ENCODE assay signal across 8 cellular contexts in genomic region chr4:170025523-170026252, GRCh38. TPM values are rescaled to one million over a fixed set of nuclear protein-coding genes. Genes with fewer than 3 reads are reported as not detected.
DNase-seq lines count a peak whose midpoint lies in the region; ATAC-seq and TF ChIP-seq lines count a peak whose summit lies in the region.

No MANE protein-coding gene starts in this region.

- in situ Hi-C loops in Panc1 (cut with HindIII; ENCODE audit: low pct_unique_long_range_greater_than_20kb, low sequenced_read_pairs): loop anchor here (25.0 kb wide), 1 partner anchor 213 kb away; no protein-coding TSS in a partner anchor

- peaks cover 34% of the 10 kb centered on the region for H3K27me3 Mint-ChIP-seq in stimulated activated naive CD8-positive, alpha-beta T cell treated with anti-CD3 and anti-CD28 coated beads, Interleukin-15, amount 100 ng/mL, for 72 hours

- H3K4me3 Mint-ChIP-seq in stimulated activated naive CD8-positive, alpha-beta T cell treated with anti-CD3 and anti-CD28 coated beads, Interleukin-15, amount 100 ng/mL, for 72 hours: peak overlapping the region; percentile 81 to 83

- ATAC-seq in Panc1: peak; percentile 15
- peak; percentile 13 for ATAC-seq in stimulated activated naive CD8-positive, alpha-beta T cell treated with anti-CD3 and anti-CD28 coated beads, Interleukin-15, amount 100 ng/mL, for 72 hours
- ATAC-seq in GM18511 (IDR thresholded peaks at IDR 0.05; ENCODE audit: unreplicated experiment): no peak

- DNase-seq in AG20443 (ENCODE audit: low spot score) (peak; percentile 15), Panc1 (ENCODE audit: low read depth, low spot score) (no peak), choroid plexus epithelial cell (ENCODE audit: low read depth) (peak; percentile 16), lung microvascular endothelial cell (ENCODE audit: low read depth in 2 of 2) (peak; percentile 2 to 39), middle frontal gyrus (ENCODE audit: extremely low spot score, low spot score) (no peak), NAMALWA (ENCODE audit: low spot score) (no peak)
- peak; percentile 10 to 26 for DNase-seq in stimulated activated naive CD8-positive, alpha-beta T cell treated with anti-CD3 and anti-CD28 coated beads, Interleukin-15, amount 100 ng/mL, for 72 hours

- POLR2A ChIA-PET in Panc1 (lab: Charles Lee): no interaction called here

- intact Hi-C loops in Panc1 (cut with micrococcal nuclease; ENCODE audit: unreplicated experiment): loop anchor here (10.0 kb wide), 1 partner anchor 421 kb away; no protein-coding TSS in a partner anchor

- H3K27ac Mint-ChIP-seq in stimulated activated naive CD8-positive, alpha-beta T cell treated with anti-CD3 and anti-CD28 coated beads, Interleukin-15, amount 100 ng/mL, for 72 hours: no peak overlapping the region

- peaks cover 0 to 6% of the 10 kb centered on the region in 2 donors for H3K9me3 Mint-ChIP-seq in stimulated activated naive CD8-positive, alpha-beta T cell treated with anti-CD3 and anti-CD28 coated beads, Interleukin-15, amount 100 ng/mL, for 72 hours

- H3K27ac ChIP-seq in Panc1 (ENCODE audit: low read length): no peak overlapping the region; the same call in 1 of the 2 replicates

- no TSS peak for BruUV-seq in Panc1 (replicated peaks; lab: Mats Ljungman, UMichigan)

- H3K4me3 ChIP-seq in Panc1 (ENCODE audit: low read depth in 2 of 2, low read length in 2 of 2): peak overlapping the region; percentile 58 to 78
- H3K4me3 ChIP-seq in choroid plexus epithelial cell (ENCODE audit: low read depth, low read length): peak overlapping the region; percentile 78

- H3K4me1 Mint-ChIP-seq in stimulated activated naive CD8-positive, alpha-beta T cell treated with anti-CD3 and anti-CD28 coated beads, Interleukin-15, amount 100 ng/mL, for 72 hours: peaks cover 14% of the 10 kb centered on the region

- no peaks in the 10 kb centered on the region for H3K4me1 ChIP-seq in Panc1 (ENCODE audit: control insufficient read depth, insufficient read depth, low read length)

- no peaks in the 10 kb centered on the region for H3K36me3 ChIP-seq in Panc1 (ENCODE audit: control insufficient read depth, insufficient read depth, low read length)

- TF ChIP-seq CTCF in Panc1 (IDR thresholded peaks at IDR 0.05) (no peak), choroid plexus epithelial cell (conservative IDR thresholded peaks at IDR 0.05; ENCODE audit: low read depth, low read length) (no peak)

- no peaks in the 10 kb centered on the region for H3K9me3 ChIP-seq in Panc1 (ENCODE audit: control insufficient read depth, insufficient read depth, low read depth, low read length)

- no peaks in the 10 kb centered on the region for H3K27me3 ChIP-seq in Panc1 (ENCODE audit: control insufficient read depth, insufficient read depth, low read length)

- CTCF ChIA-PET in Panc1 (lab: Charles Lee): no interaction called here

RNA-seq across cellular contexts. Expression of gene MFAP3L, which starts 0.5 kb away (rescaled TPM):
- total RNA-seq in Panc1 (2021; ENCODE audit: unreplicated experiment) (7.9 TPM), lung microvascular endothelial cell (5.4 and 34.1 TPM in 2 replicates)
- polyA plus RNA-seq in Panc1 (2012; ENCODE audit: insufficient read length): 4.8 TPM

Comparison
In these comparisons a context has a peak if more than half of its experiments do, and no peak if none do; other contexts are left out.
1. DNase-seq: peak in AG20443 (single experiment), choroid plexus epithelial cell (single experiment), lung microvascular endothelial cell (2 of 2) and stimulated activated naive CD8-positive, alpha-beta T cell treated with anti-CD3 and anti-CD28 coated beads, Interleukin-15, amount 100 ng/mL, for 72 hours (2 of 2); none in Panc1 (single experiment), middle frontal gyrus (single experiment) and NAMALWA (single experiment).